In the genomic region with DNA sequence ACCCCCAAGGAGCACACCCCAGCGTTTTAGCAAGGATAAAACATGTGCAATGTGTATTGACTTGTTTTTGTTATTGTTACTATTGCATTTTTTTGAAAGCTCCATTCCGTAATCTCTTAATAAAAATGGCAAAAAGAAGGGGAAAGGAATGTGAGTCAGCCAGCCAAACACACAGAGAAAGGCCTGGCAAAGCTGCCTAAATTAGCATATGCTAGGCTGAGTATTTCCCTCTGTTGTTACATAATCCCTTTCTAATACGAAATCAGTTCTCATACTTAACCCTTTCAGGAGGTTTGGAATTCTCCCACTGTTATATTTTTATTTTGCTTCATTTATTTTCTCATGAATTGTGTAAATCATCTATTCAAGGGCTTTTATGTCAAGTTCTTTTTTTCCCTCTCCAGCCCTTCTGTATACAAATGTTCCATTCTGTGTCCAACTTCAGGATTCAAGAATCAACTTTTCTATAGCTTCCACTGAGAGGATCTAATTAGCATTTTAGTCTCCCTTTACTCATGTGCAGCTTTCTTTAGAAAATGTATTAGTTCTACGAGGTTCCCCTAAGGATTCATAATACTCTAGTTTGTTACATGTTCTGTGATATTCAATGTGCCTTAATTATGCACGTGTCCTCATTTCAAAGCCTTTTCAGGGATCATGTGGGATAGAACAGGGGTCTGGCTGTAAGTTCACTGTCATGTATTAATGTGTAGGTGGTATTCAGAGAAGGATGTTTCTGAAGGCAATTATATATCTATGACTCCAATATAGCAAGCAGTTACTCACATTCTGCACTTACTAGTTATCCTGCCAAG, we compare ENCODE assay signal across 18 cellular contexts. TPM values are rescaled to one million over a fixed set of nuclear protein-coding genes. Genes with fewer than 3 reads are reported as not detected.
DNase-seq lines count a peak whose midpoint lies in the region; ATAC-seq and TF ChIP-seq lines count a peak whose summit lies in the region.
"Had no signal": no experiment of that assay in that cellular context is flagged by ENCODE, and none has a peak within 500 bp of the region (broad histone marks: within the 10 kb centered on the region; RNA-seq: fewer than 3 reads in every experiment).

No MANE protein-coding gene starts in this region.

- H3K27ac ChIP-seq in caudate nucleus (ENCODE audit: low read depth, low read length) (peak overlapping the region; percentile 55), smooth muscle cell (ENCODE audit: low read depth) (no peak overlapping the region)
- H3K27ac ChIP-seq: adrenal gland, BLaER1, epithelial cell of prostate, transverse colon had no signal

- WGBS in smooth muscle cell (ENCODE audit: low lambda C conversion rate), result 18% methylated on average over 5 of the region's 5 CpGs

- TF ChIP-seq CTCF in smooth muscle cell (IDR thresholded peaks at IDR 0.05; ENCODE audit: borderline replicate concordance, insufficient read depth, poor library complexity, severe bottlenecking) (no peak), MCF 10A (IDR thresholded peaks at IDR 0.05; ENCODE audit: unreplicated experiment) (no peak)

- H4K20me1 ChIP-seq in smooth muscle cell (ENCODE audit: low read depth), result no peaks in the 10 kb centered on the region
- H4K20me1 ChIP-seq: BLaER1 had no signal

- intact Hi-C loops in MCF 10A (cut with micrococcal nuclease), result no loop called here

- no peaks in the 10 kb centered on the region for H3F3A ChIP-seq in smooth muscle cell (ENCODE audit: low read depth)

- no peaks in the 10 kb centered on the region for H3K36me3 Mint-ChIP-seq in MCF 10A (ENCODE audit: insufficient read depth, unreplicated experiment)

- no TSS peak for BruUV-seq in MCF 10A (replicated peaks; lab: Mats Ljungman, UMichigan)

- no peak for ATAC-seq in HG03159 (IDR thresholded peaks at IDR 0.05; ENCODE audit: unreplicated experiment)
- no peak for ATAC-seq in GM19397 (IDR thresholded peaks at IDR 0.05; ENCODE audit: unreplicated experiment)

- H3K27ac Mint-ChIP-seq in MCF 10A (ENCODE audit: low read depth, unreplicated experiment), result no peak overlapping the region
- H3K27ac Mint-ChIP-seq: activated T-helper 2 cell treated with anti-CD3 and anti-CD28 coated beads, Interferon-gamma antibody, Interleukin-2, Interleukin-4, amounts not matched to agents 10 μg/mL and 5 μg/mL and 100 μg/mL, durations not matched to agents 14 hours and 24 hours and 36 hours had no signal

- H3K27me3 Mint-ChIP-seq in MCF 10A (ENCODE audit: insufficient read depth, unreplicated experiment), result peaks cover 81% of the 10 kb centered on the region

- POLR2A ChIA-PET in MCF 10A (lab: Yijun Ruan, JAX), result no interaction called here

- H2AFZ ChIP-seq in smooth muscle cell (ENCODE audit: low read depth), result peak overlapping the region; percentile 25

- peak; percentile 15 for DNase-seq in NCI-H446 treated with DMSO at 0.1 percent for 48 hours (lab: John Stamatoyannopoulos, UW)
- DNase-seq in caudate nucleus (lab: John Stamatoyannopoulos, UW), result peak in 16 of 61 donors; percentile 4 to 78 (median 26)
- peak; percentile 18 for DNase-seq in iPS-NIHi11 (ENCODE audit: low spot score)
- no peak for DNase-seq in smooth muscle cell (lab: John Stamatoyannopoulos, UW; ENCODE audit: unreplicated experiment)
- no peak for DNase-seq in MCF 10A (ENCODE audit: unreplicated experiment)
- DNase-seq: activated CD4-positive, CD25-positive, alpha-beta regulatory T cell; adrenal gland; cortex of kidney; DMS153; small intestine; transverse colon had no signal

- no peaks in the 10 kb centered on the region for H3K4me1 Mint-ChIP-seq in MCF 10A (ENCODE audit: insufficient read depth, unreplicated experiment)

- peaks cover 38% of the 10 kb centered on the region for H3K4me1 ChIP-seq in smooth muscle cell (ENCODE audit: low read depth)
- H3K4me1 ChIP-seq: adrenal gland, BLaER1, transverse colon had no signal

- no peak overlapping the region for H3K4me3 Mint-ChIP-seq in MCF 10A (ENCODE audit: unreplicated experiment)

- H3K9me3 ChIP-seq in smooth muscle cell (replicated peaks; ENCODE audit: low read depth), result no peaks in the 10 kb centered on the region
- H3K9me3 ChIP-seq: adrenal gland, BLaER1, transverse colon had no signal

- H3K4me2 ChIP-seq in smooth muscle cell, result no peak overlapping the region
- H3K4me2 ChIP-seq: BLaER1 had no signal

- CTCF ChIA-PET in MCF 10A (lab: Yijun Ruan, JAX), result interaction anchor here (0.6 to 0.8 kb wide), 2 partner anchors 404 to 424 kb away, joined by 4 to 7 read pairs; no protein-coding TSS in a partner anchor

- no peaks in the 10 kb centered on the region for H3K79me2 ChIP-seq in smooth muscle cell (ENCODE audit: low read depth)

- no peaks in the 10 kb centered on the region for H3K36me3 ChIP-seq in smooth muscle cell (ENCODE audit: low read depth)
- H3K36me3 ChIP-seq: adrenal gland, BLaER1, transverse colon had no signal

- H3K9me3 Mint-ChIP-seq in MCF 10A (ENCODE audit: unreplicated experiment), result no peaks in the 10 kb centered on the region
- H3K9me3 Mint-ChIP-seq: activated T-helper 2 cell treated with anti-CD3 and anti-CD28 coated beads, Interferon-gamma antibody, Interleukin-2, Interleukin-4, amounts not matched to agents 10 μg/mL and 5 μg/mL and 100 μg/mL, durations not matched to agents 14 hours and 24 hours and 36 hours had no signal

- H3K9ac ChIP-seq in smooth muscle cell (ENCODE audit: low read depth), result no peak overlapping the region
- H3K9ac ChIP-seq: BLaER1 had no signal

- H3K4me3 ChIP-seq in smooth muscle cell, result no peak overlapping the region
- H3K4me3 ChIP-seq: adrenal gland, BLaER1, transverse colon had no signal

- peaks cover 4% of the 10 kb centered on the region for H3K27me3 ChIP-seq in smooth muscle cell (ENCODE audit: low read depth)
- H3K27me3 ChIP-seq: BLaER1 had no signal

RNA-seq across cellular contexts. Expression of a gene that starts 9.2 kb away (rescaled TPM):
- total RNA-seq in smooth muscle cell (0.13 and 0.90 TPM in 2 replicates), MCF 10A (2022) (not detected in 2 replicates)
- not detected in 2 replicates for polyA plus RNA-seq in smooth muscle cell
- total RNA-seq: activated T-helper 2 cell treated with anti-CD3 and anti-CD28 coated beads, Interferon-gamma antibody, Interleukin-2, Interleukin-4, amounts not matched to agents 10 μg/mL and 5 μg/mL and 100 μg/mL, durations not matched to agents 14 hours and 24 hours and 36 hours; osteoblast; T-helper 1 cell treated with Interleukin-12 subunit alpha and Interleukin-12 subunit beta and Interleukin-4 antibody, amounts not matched to agents 30 ng/mL and 1 ng/mL, for 36 hours had no signal

Comparison
In these comparisons a context has a peak if more than half of its experiments do, and no peak if none do; other contexts are left out.
1. DNase-seq: peak in NCI-H446 treated with DMSO at 0.1 percent for 48 hours (single experiment) and iPS-NIHi11 (single experiment); none in smooth muscle cell (single experiment) and MCF 10A (single experiment).